Comparison of ENCODE assay signal across 26 cellular contexts in genomic region chr3:170893894-170894293, GRCh38.
"Had no signal": no experiment of that assay in that cellular context is flagged by ENCODE, and none has a peak within 500 bp of the region (broad histone marks: within the 10 kb centered on the region; RNA-seq: fewer than 3 reads in every experiment).

No MANE protein-coding gene starts in this region.

- DNase-seq: colonic mucosa; cortex of kidney; effector CD8-positive, alpha-beta T cell; effector memory CD8-positive, alpha-beta T cell; endodermal cell; erythroblast; esophagus squamous epithelium; foreskin fibroblast; foreskin melanocyte; gastrocnemius medialis; glutamatergic neuron; head of caudate nucleus; heart right ventricle; hippocampal formation; left cardiac atrium; left lung; left ventricle myocardium superior; lower lobe of right lung; mesenchymal stem cell; mucosa of descending colon; naive B cell had no signal

- FAIRE-seq: endometrium, islet of Langerhans, keratinocyte had no signal

- H3K4me1 ChIP-seq: colonic mucosa, esophagus squamous epithelium, gastrocnemius medialis, heart right ventricle, left lung, lower lobe of right lung had no signal

- H3K27ac ChIP-seq: colonic mucosa, epithelial cell of prostate, esophagus squamous epithelium, gastrocnemius medialis, heart right ventricle, left lung, lower lobe of right lung had no signal

- H3K9me3 ChIP-seq: colonic mucosa, esophagus squamous epithelium, gastrocnemius medialis, heart right ventricle, left lung, lower lobe of right lung, mucosa of descending colon had no signal

- H3K4me3 ChIP-seq: colonic mucosa, esophagus squamous epithelium, gastrocnemius medialis, heart right ventricle, left lung, lower lobe of right lung, mucosa of descending colon had no signal

- H3K27me3 ChIP-seq: colonic mucosa, esophagus squamous epithelium, gastrocnemius medialis, heart right ventricle, left lung had no signal

- ATAC-seq: effector memory CD8-positive, alpha-beta T cell; esophagus mucosa; gastrocnemius medialis; heart right ventricle; left cardiac atrium; left lung; left ventricle myocardium superior; lower lobe of right lung; mucosa of descending colon had no signal

- H3K36me3 ChIP-seq: colonic mucosa, esophagus squamous epithelium, gastrocnemius medialis, left lung, lower lobe of right lung had no signal
